Comparison of ENCODE assay signal across 3 cellular contexts in genomic region chr7:3179456-3179855, GRCh38.
TF ChIP-seq lines count a peak whose summit lies in the region.

No MANE protein-coding gene starts in this region.

TF ChIP-seq in GM23338, 12 proteins besides CTCF, POLR2A, EP300 and RAD21:
- TF ChIP-seq ETS1 (IDR thresholded peaks at IDR 0.05) (no peak), POLR2AphosphoS5 (IDR thresholded peaks at IDR 0.05; ENCODE audit: low read depth) (no peak), EZH2 (IDR thresholded peaks at IDR 0.05; ENCODE audit: low read depth, unreplicated experiment) (no peak)

TF ChIP-seq in H1, 55 proteins besides CTCF, POLR2A, EP300 and RAD21:
- no peak for TF ChIP-seq SIX5 (IDR thresholded peaks at IDR 0.05; ENCODE audit: low read depth, low read length)

TF ChIP-seq in HepG2, 621 proteins besides CTCF, POLR2A, EP300 and RAD21 (continues in another document):
- TF ChIP-seq NR2F1 (CRISPR knock-in tag; IDR thresholded peaks at IDR 0.05) = no peak
- TF ChIP-seq, protein P1, sequence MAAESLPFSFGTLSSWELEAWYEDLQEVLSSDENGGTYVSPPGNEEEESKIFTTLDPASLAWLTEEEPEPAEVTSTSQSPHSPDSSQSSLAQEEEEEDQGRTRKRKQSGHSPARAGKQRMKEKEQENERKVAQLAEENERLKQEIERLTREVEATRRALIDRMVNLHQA (CRISPR knock-in tag; IDR thresholded peaks at IDR 0.05) = no peak
- no peak for TF ChIP-seq ZNF234 (CRISPR knock-in tag; conservative IDR thresholded peaks at IDR 0.05)
- no peak for TF ChIP-seq ZFY (CRISPR knock-in tag; IDR thresholded peaks at IDR 0.05)
- TF ChIP-seq RXRA (CRISPR knock-in tag; IDR thresholded peaks at IDR 0.05) = peak; percentile 58; the same call in 1 of the 2 replicates
- TF ChIP-seq, protein P2, sequence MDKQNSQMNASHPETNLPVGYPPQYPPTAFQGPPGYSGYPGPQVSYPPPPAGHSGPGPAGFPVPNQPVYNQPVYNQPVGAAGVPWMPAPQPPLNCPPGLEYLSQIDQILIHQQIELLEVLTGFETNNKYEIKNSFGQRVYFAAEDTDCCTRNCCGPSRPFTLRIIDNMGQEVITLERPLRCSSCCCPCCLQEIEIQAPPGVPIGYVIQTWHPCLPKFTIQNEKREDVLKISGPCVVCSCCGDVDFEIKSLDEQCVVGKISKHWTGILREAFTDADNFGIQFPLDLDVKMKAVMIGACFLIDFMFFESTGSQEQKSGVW (CRISPR knock-in tag; IDR thresholded peaks at IDR 0.05; ENCODE audit: borderline replicate concordance) = no peak
- no peak for TF ChIP-seq GABPB1 (CRISPR knock-in tag; IDR thresholded peaks at IDR 0.05)
- no peak for TF ChIP-seq HOXA3 (CRISPR knock-in tag; IDR thresholded peaks at IDR 0.05)
- TF ChIP-seq, protein P3, sequence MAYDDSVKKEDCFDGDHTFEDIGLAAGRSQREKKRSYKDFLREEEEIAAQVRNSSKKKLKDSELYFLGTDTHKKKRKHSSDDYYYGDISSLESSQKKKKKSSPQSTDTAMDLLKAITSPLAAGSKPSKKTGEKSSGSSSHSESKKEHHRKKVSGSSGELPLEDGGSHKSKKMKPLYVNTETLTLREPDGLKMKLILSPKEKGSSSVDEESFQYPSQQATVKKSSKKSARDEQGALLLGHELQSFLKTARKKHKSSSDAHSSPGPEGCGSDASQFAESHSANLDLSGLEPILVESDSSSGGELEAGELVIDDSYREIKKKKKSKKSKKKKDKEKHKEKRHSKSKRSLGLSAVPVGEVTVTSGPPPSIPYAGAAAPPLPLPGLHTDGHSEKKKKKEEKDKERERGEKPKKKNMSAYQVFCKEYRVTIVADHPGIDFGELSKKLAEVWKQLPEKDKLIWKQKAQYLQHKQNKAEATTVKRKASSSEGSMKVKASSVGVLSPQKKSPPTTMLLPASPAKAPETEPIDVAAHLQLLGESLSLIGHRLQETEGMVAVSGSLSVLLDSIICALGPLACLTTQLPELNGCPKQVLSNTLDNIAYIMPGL (CRISPR knock-in tag; IDR thresholded peaks at IDR 0.05; ENCODE audit: borderline replicate concordance in 1 of 2, low read depth in 1 of 2) = no peak
- TF ChIP-seq MTF1 (CRISPR knock-in tag; IDR thresholded peaks at IDR 0.05) = no peak
- TF ChIP-seq ZNF687 (CRISPR knock-in tag; IDR thresholded peaks at IDR 0.05) = peak; percentile 22; the same call in 1 of the 2 replicates
- TF ChIP-seq JUND (CRISPR knock-in tag; IDR thresholded peaks at IDR 0.05) = no peak
- no peak for TF ChIP-seq KDM1A (CRISPR knock-in tag; IDR thresholded peaks at IDR 0.05)
- no peak for TF ChIP-seq RARG (CRISPR knock-in tag; IDR thresholded peaks at IDR 0.05; ENCODE audit: low read depth)
- no peak for TF ChIP-seq ZNF746 (CRISPR knock-in tag; IDR thresholded peaks at IDR 0.05)
- TF ChIP-seq, protein P4, sequence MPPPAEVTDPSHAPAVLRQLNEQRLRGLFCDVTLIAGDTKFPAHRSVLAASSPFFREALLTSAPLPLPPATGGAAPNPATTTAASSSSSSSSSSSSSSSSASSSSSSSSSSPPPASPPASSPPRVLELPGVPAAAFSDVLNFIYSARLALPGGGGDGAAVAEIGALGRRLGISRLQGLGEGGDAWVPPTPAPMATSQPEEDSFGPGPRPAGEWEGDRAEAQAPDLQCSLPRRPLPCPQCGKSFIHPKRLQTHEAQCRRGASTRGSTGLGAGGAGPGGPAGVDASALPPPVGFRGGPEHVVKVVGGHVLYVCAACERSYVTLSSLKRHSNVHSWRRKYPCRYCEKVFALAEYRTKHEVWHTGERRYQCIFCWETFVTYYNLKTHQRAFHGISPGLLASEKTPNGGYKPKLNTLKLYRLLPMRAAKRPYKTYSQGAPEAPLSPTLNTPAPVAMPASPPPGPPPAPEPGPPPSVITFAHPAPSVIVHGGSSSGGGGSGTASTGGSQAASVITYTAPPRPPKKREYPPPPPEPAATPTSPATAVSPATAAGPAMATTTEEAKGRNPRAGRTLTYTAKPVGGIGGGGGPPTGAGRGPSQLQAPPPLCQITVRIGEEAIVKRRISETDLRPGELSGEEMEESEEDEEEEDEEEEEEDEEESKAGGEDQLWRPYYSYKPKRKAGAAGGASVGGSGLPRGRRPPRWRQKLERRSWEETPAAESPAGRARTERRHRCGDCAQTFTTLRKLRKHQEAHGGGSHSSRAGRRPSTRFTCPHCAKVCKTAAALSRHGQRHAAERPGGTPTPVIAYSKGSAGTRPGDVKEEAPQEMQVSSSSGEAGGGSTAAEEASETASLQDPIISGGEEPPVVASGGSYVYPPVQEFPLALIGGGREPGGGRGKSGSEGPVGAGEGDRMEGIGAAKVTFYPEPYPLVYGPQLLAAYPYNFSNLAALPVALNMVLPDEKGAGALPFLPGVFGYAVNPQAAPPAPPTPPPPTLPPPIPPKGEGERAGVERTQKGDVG (CRISPR knock-in tag; IDR thresholded peaks at IDR 0.05; ENCODE audit: borderline replicate concordance) = no peak
- TF ChIP-seq ARID4A (CRISPR knock-in tag; IDR thresholded peaks at IDR 0.05; ENCODE audit: borderline replicate concordance) = no peak
- no peak for TF ChIP-seq ZNF773 (CRISPR knock-in tag; IDR thresholded peaks at IDR 0.05; ENCODE audit: borderline replicate concordance)
- no peak for TF ChIP-seq RCOR2 (CRISPR knock-in tag; IDR thresholded peaks at IDR 0.05)
- TF ChIP-seq PHF8 (CRISPR knock-in tag; IDR thresholded peaks at IDR 0.05) = peak; percentile 27; the same call in 1 of the 2 replicates
- no peak for TF ChIP-seq CCAR2 (optimal IDR thresholded peaks at IDR 0.05; ENCODE audit: low read depth, low read length)
- no peak for TF ChIP-seq DPF2 (CRISPR knock-in tag; IDR thresholded peaks at IDR 0.05; ENCODE audit: borderline replicate concordance, low read depth)
- TF ChIP-seq, protein P5, sequence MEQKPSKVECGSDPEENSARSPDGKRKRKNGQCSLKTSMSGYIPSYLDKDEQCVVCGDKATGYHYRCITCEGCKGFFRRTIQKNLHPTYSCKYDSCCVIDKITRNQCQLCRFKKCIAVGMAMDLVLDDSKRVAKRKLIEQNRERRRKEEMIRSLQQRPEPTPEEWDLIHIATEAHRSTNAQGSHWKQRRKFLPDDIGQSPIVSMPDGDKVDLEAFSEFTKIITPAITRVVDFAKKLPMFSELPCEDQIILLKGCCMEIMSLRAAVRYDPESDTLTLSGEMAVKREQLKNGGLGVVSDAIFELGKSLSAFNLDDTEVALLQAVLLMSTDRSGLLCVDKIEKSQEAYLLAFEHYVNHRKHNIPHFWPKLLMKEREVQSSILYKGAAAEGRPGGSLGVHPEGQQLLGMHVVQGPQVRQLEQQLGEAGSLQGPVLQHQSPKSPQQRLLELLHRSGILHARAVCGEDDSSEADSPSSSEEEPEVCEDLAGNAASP (CRISPR knock-in tag; IDR thresholded peaks at IDR 0.05; ENCODE audit: borderline replicate concordance) = peak; percentile 40; the same call in 1 of the 2 replicates
- TF ChIP-seq TGIF2 (CRISPR knock-in tag; IDR thresholded peaks at IDR 0.05) = no peak
- TF ChIP-seq ZNF224 (CRISPR knock-in tag; IDR thresholded peaks at IDR 0.05) = no peak
- TF ChIP-seq BCLAF1 (IDR thresholded peaks at IDR 0.05) = no peak
- no peak for TF ChIP-seq TEAD2 (CRISPR knock-in tag; IDR thresholded peaks at IDR 0.05)
- peak; percentile 34 for TF ChIP-seq TEAD3 (CRISPR knock-in tag; optimal IDR thresholded peaks at IDR 0.05; ENCODE audit: borderline replicate concordance)
- no peak for TF ChIP-seq ZNF720 (CRISPR knock-in tag; IDR thresholded peaks at IDR 0.05)
- TF ChIP-seq, protein P6, sequence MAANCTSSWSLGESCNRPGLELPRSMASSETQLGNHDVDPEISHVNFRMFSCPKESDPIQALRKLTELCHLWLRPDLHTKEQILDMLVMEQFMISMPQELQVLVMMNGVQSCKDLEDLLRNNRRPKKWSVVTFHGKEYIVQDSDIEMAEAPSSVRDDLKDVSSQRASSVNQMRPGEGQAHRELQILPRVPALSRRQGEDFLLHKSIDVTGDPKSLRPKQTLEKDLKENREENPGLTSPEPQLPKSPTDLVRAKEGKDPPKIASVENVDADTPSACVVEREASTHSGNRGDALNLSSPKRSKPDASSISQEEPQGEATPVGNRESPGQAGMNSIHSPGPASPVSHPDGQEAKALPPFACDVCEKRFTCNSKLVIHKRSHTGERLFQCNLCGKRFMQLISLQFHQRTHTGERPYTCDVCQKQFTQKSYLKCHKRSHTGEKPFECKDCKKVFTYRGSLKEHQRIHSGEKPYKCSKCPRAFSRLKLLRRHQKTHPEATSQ (CRISPR knock-in tag; IDR thresholded peaks at IDR 0.05; ENCODE audit: borderline replicate concordance) = no peak
- TF ChIP-seq ZFX (CRISPR knock-in tag; IDR thresholded peaks at IDR 0.05; ENCODE audit: low read depth) = peak; percentile 43; the same call in 1 of the 2 replicates
- TF ChIP-seq HNF4A (CRISPR knock-in tag; IDR thresholded peaks at IDR 0.05) = peak; percentile 63; the same call in 1 of the 2 replicates
- no peak for TF ChIP-seq MTA3 (CRISPR knock-in tag; IDR thresholded peaks at IDR 0.05)
- TF ChIP-seq ZNF326 (CRISPR knock-in tag; IDR thresholded peaks at IDR 0.05; ENCODE audit: borderline replicate concordance) = no peak
- TF ChIP-seq SIX4 (CRISPR knock-in tag; IDR thresholded peaks at IDR 0.05) = no peak
- TF ChIP-seq, protein P7, sequence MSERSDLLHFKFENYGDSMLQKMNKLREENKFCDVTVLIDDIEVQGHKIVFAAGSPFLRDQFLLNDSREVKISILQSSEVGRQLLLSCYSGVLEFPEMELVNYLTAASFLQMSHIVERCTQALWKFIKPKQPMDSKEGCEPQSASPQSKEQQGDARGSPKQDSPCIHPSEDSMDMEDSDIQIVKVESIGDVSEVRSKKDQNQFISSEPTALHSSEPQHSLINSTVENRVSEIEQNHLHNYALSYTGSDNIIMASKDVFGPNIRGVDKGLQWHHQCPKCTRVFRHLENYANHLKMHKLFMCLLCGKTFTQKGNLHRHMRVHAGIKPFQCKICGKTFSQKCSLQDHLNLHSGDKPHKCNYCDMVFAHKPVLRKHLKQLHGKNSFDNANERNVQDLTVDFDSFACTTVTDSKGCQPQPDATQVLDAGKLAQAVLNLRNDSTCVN (CRISPR knock-in tag; IDR thresholded peaks at IDR 0.05; ENCODE audit: borderline replicate concordance) = no peak
- no peak for TF ChIP-seq MAF1 (CRISPR knock-in tag; IDR thresholded peaks at IDR 0.05; ENCODE audit: borderline replicate concordance)
